Comparison of ENCODE assay signal across 8 cellular contexts in genomic region chr1:197614916-197615692, GRCh38.
DNase-seq lines count a peak whose midpoint lies in the region; ATAC-seq, FAIRE-seq and TF ChIP-seq lines count a peak whose summit lies in the region.

No MANE protein-coding gene starts in this region.

- no peak overlapping the region for H3K4me2 ChIP-seq in A549

- WGBS in A549 (ENCODE audit: missing lambda C conversion rate) = 15% methylated on average over 3 of the region's 3 CpGs

- CTCF ChIA-PET in A549 (lab: Yijun Ruan, JAX) = interaction anchor here (0.6 to 2.8 kb wide), 23 partner anchors 11 to 852 kb away, joined by 3 to 23 read pairs (median 4); partner anchors contain the start of gene LHX9
- CTCF ChIA-PET in activated CD4-positive, alpha-beta T cell treated with anti-CD3 and anti-CD28 coated beads, Interleukin-2, amount 10 ng/mL, durations not matched to agents 7 days and 5 days (lab: Charles Lee) = interaction anchor here (1.4 kb wide), 1 partner anchor 254 kb away, joined by 5 read pairs; no protein-coding TSS in a partner anchor

- H3K9me3 Mint-ChIP-seq in HFFc6 = no peaks in the 10 kb centered on the region
- no peaks in the 10 kb centered on the region for H3K9me3 Mint-ChIP-seq in activated CD4-positive, alpha-beta T cell treated with anti-CD3 and anti-CD28 coated beads, Interleukin-2, amount 10 ng/mL, durations not matched to agents 7 days and 5 days

- POLR2A ChIA-PET in A549 (lab: Yijun Ruan, JAX) = no interaction called here
- POLR2A ChIA-PET in activated CD4-positive, alpha-beta T cell treated with anti-CD3 and anti-CD28 coated beads, Interleukin-2, amount 10 ng/mL, durations not matched to agents 7 days and 5 days (lab: Charles Lee) = no interaction called here

- no peaks in the 10 kb centered on the region for H3K9me3 ChIP-seq in A549
- no peaks in the 10 kb centered on the region for H3K9me3 ChIP-seq in vagina

- DNase-seq in A549 (ENCODE audit: low read depth in 1 of 2, low spot score in 1 of 2) = peak in 1 of 2 experiments; percentile 59
- DNase-seq in GM04503 (ENCODE audit: low read depth) = peak; percentile 3
- peak; percentile 39 for DNase-seq in HFFc6
- peak; percentile 46 for DNase-seq in NCI-H1694 treated with DMSO at 0.1 percent for 48 hours (lab: John Stamatoyannopoulos, UW)
- peak; percentile 25 for DNase-seq in activated CD4-positive, alpha-beta T cell treated with anti-CD3 and anti-CD28 coated beads, Interleukin-2, amount 10 ng/mL, durations not matched to agents 7 days and 5 days
- DNase-seq in glomerular visceral epithelial cell (ENCODE audit: extremely low spot score) = peak; percentile 56
- peak; percentile 33 for DNase-seq in retina
- no peak for DNase-seq in vagina (ENCODE audit: extremely low spot score in 2 of 2)

- H3K4me3 ChIP-seq in A549 = no peak overlapping the region
- H3K4me3 ChIP-seq in vagina = no peak overlapping the region

- no peaks in the 10 kb centered on the region for H3K36me3 Mint-ChIP-seq in HFFc6 (ENCODE audit: low read depth)
- no peaks in the 10 kb centered on the region for H3K36me3 Mint-ChIP-seq in activated CD4-positive, alpha-beta T cell treated with anti-CD3 and anti-CD28 coated beads, Interleukin-2, amount 10 ng/mL, durations not matched to agents 7 days and 5 days (ENCODE audit: low read depth)

- no peak overlapping the region for H3K4me3 Mint-ChIP-seq in HFFc6
- H3K4me3 Mint-ChIP-seq in activated CD4-positive, alpha-beta T cell treated with anti-CD3 and anti-CD28 coated beads, Interleukin-2, amount 10 ng/mL, durations not matched to agents 7 days and 5 days = no peak overlapping the region

- TF ChIP-seq CTCF in A549 (IDR thresholded peaks at IDR 0.05) = peak; percentile 75
- TF ChIP-seq CTCF in HFFc6 (IDR thresholded peaks at IDR 0.05) = peak; percentile 81
- peak in 1 of 3 experiments; percentile 19 for TF ChIP-seq CTCF in vagina (IDR thresholded peaks at IDR 0.05)

- FAIRE-seq in A549 (lab: Jason Lieb, UNC) = no peak

- TF ChIP-seq POLR2A in A549 (IDR thresholded peaks at IDR 0.05; ENCODE audit: low read length) (no peak), vagina (IDR thresholded peaks at IDR 0.05) (no peak)

- H3K4me1 Mint-ChIP-seq in HFFc6 (ENCODE audit: low read depth) = peaks cover 19% of the 10 kb centered on the region
- no peaks in the 10 kb centered on the region for H3K4me1 Mint-ChIP-seq in activated CD4-positive, alpha-beta T cell treated with anti-CD3 and anti-CD28 coated beads, Interleukin-2, amount 10 ng/mL, durations not matched to agents 7 days and 5 days

- H3K27me3 Mint-ChIP-seq in HFFc6 (ENCODE audit: insufficient read depth) = no peaks in the 10 kb centered on the region
- H3K27me3 Mint-ChIP-seq in activated CD4-positive, alpha-beta T cell treated with anti-CD3 and anti-CD28 coated beads, Interleukin-2, amount 10 ng/mL, durations not matched to agents 7 days and 5 days = no peaks in the 10 kb centered on the region

- H3K27ac ChIP-seq in A549 (no peak overlapping the region), vagina (no peak overlapping the region)

- H3K4me1 ChIP-seq in A549 (peaks cover 4% of the 10 kb centered on the region; the same call in 1 of the 3 replicates), vagina (no peaks in the 10 kb centered on the region)

- TF ChIP-seq EP300 in A549 (IDR thresholded peaks at IDR 0.05) = no peak

- TF ChIP-seq RAD21 in A549 (conservative IDR thresholded peaks at IDR 0.05 in 1 of 2, IDR thresholded peaks at IDR 0.05 in 1 of 2) = peak; percentile 75 to 79

- no peak overlapping the region for H3K27ac Mint-ChIP-seq in HFFc6
- H3K27ac Mint-ChIP-seq in activated CD4-positive, alpha-beta T cell treated with anti-CD3 and anti-CD28 coated beads, Interleukin-2, amount 10 ng/mL, durations not matched to agents 7 days and 5 days = no peak overlapping the region

- no peaks in the 10 kb centered on the region for H3K27me3 ChIP-seq in vagina

- intact Hi-C loops in vagina (cut with DNase I) = no loop called here

- peak; percentile 95 to 96 for ATAC-seq in A549

- no peaks in the 10 kb centered on the region for H3K36me3 ChIP-seq in vagina

TF ChIP-seq in A549, 52 proteins besides CTCF, POLR2A, EP300 and RAD21:
- TF ChIP-seq ZFP36 (IDR thresholded peaks at IDR 0.05; ENCODE audit: borderline replicate concordance, partially characterized antibody) (no peak), SMC3 (IDR thresholded peaks at IDR 0.05) (peak; percentile 82)

Comparison
In these comparisons a context has a peak if more than half of its experiments do, and no peak if none do; other contexts are left out.
1. DNase-seq: peak in GM04503 (single experiment), HFFc6 (single experiment), NCI-H1694 treated with DMSO at 0.1 percent for 48 hours (single experiment), activated CD4-positive, alpha-beta T cell treated with anti-CD3 and anti-CD28 coated beads, Interleukin-2, amount 10 ng/mL, durations not matched to agents 7 days and 5 days (single experiment), glomerular visceral epithelial cell (single experiment) and retina (single experiment); none in vagina (0 of 2).